15 cellular contexts compared by ENCODE assay signal in genomic region chr14:95953111-95953724, GRCh38.
DNase-seq lines count a peak whose midpoint lies in the region; ATAC-seq and TF ChIP-seq lines count a peak whose summit lies in the region.
"Had no signal": no experiment of that assay in that cellular context is flagged by ENCODE, and none has a peak within 500 bp of the region (broad histone marks: within the 10 kb centered on the region; RNA-seq: fewer than 3 reads in every experiment).

No MANE protein-coding gene starts in this region.

- peaks cover 14% of the 10 kb centered on the region for H3K27me3 Mint-ChIP-seq in GM23338 (ENCODE audit: insufficient read depth, low read depth, poor library complexity)
- H3K27me3 Mint-ChIP-seq in neural crest cell (ENCODE audit: low read depth), result peaks cover 6% of the 10 kb centered on the region
- H3K27me3 Mint-ChIP-seq in stimulated activated naive B cell treated with anti-CD40 and anti-IgM and Interleukin-4, amounts not matched to agents 10 μg/mL and 1 μg/mL and 100 μg/mL, for 72 hours, result peaks cover 20 to 53% of the 10 kb centered on the region in 2 donors

- H3K27ac Mint-ChIP-seq in GM23338, result no peak overlapping the region
- no peak overlapping the region for H3K27ac Mint-ChIP-seq in neural crest cell (ENCODE audit: unreplicated experiment)
- no peak overlapping the region for H3K27ac Mint-ChIP-seq in stimulated activated naive B cell treated with anti-CD40 and anti-IgM and Interleukin-4, amounts not matched to agents 10 μg/mL and 1 μg/mL and 100 μg/mL, for 72 hours
- H3K27ac Mint-ChIP-seq: natural killer cell had no signal

- no peaks in the 10 kb centered on the region for H3K79me2 ChIP-seq in GM23338 (replicated peaks; ENCODE audit: insufficient read depth)

- H3K36me3 Mint-ChIP-seq in GM23338 (ENCODE audit: low read depth) (peaks cover 15% of the 10 kb centered on the region), neural crest cell (ENCODE audit: low read depth) (no peaks in the 10 kb centered on the region)
- H3K36me3 Mint-ChIP-seq in stimulated activated naive B cell treated with anti-CD40 and anti-IgM and Interleukin-4, amounts not matched to agents 10 μg/mL and 1 μg/mL and 100 μg/mL, for 72 hours, result no peaks in the 10 kb centered on the region
- H3K36me3 Mint-ChIP-seq: natural killer cell had no signal

- no peaks in the 10 kb centered on the region for H3K27me3 ChIP-seq in GM23338 (ENCODE audit: insufficient read depth)
- H3K27me3 ChIP-seq in right atrium auricular region, result no peaks in the 10 kb centered on the region
- H3K27me3 ChIP-seq: cardiac muscle cell, sigmoid colon had no signal

- peak; percentile 86 for DNase-seq in GM23338 (ENCODE audit: low spot score)
- peak; percentile 10 for DNase-seq in NB4 (ENCODE audit: low read depth)
- DNase-seq in dermis blood vessel endothelial cell, result peak; percentile 3
- DNase-seq in neural crest cell (ENCODE audit: low read depth, low spot score), result peak; percentile 23
- no peak for DNase-seq in right atrium auricular region (ENCODE audit: low spot score)
- no peak for DNase-seq in stimulated activated CD4-positive, alpha-beta T cell treated with anti-CD3 and anti-CD28 coated beads, Interleukin-1b, Interleukin-23, amount 100 ng/mL, for 48 hours
- DNase-seq in stimulated activated naive B cell treated with anti-CD40 and anti-IgM and Interleukin-4, amounts not matched to agents 10 μg/mL and 1 μg/mL and 100 μg/mL, for 72 hours, result no peak
- DNase-seq: activated gamma-delta T cell treated with Interleukin-2 at 50 U/mL for 16 hours, left lung, natural killer cell, NCI-H187, NCI-H526 treated with DMSO at 0.1 percent for 48 hours, SHP77, sigmoid colon had no signal

- peaks cover 17% of the 10 kb centered on the region; the same call in 1 of the 2 replicates for H3K9me2 ChIP-seq in GM23338 (ENCODE audit: insufficient read depth)

- H3K27ac ChIP-seq in GM23338 (ENCODE audit: low read depth), result no peak overlapping the region
- H3K27ac ChIP-seq in right atrium auricular region, result no peak overlapping the region
- H3K27ac ChIP-seq: cardiac muscle cell, left lung, sigmoid colon had no signal

- H3K9me3 Mint-ChIP-seq in GM23338 (peaks cover 12% of the 10 kb centered on the region; the same call in 2 of the 3 replicates), neural crest cell (no peaks in the 10 kb centered on the region)
- no peaks in the 10 kb centered on the region for H3K9me3 Mint-ChIP-seq in stimulated activated naive B cell treated with anti-CD40 and anti-IgM and Interleukin-4, amounts not matched to agents 10 μg/mL and 1 μg/mL and 100 μg/mL, for 72 hours
- H3K9me3 Mint-ChIP-seq: natural killer cell had no signal

- H3K4me3 ChIP-seq in GM23338 (no peak overlapping the region), NB4 (ENCODE audit: low read depth, low read length) (no peak overlapping the region), right atrium auricular region (no peak overlapping the region)
- H3K4me3 ChIP-seq: cardiac muscle cell, left lung, sigmoid colon had no signal

- H3K4me1 Mint-ChIP-seq in GM23338, result peaks cover 52% of the 10 kb centered on the region
- H3K4me1 Mint-ChIP-seq in neural crest cell, result peaks cover 17% of the 10 kb centered on the region
- peaks cover 8 to 12% of the 10 kb centered on the region in 2 donors for H3K4me1 Mint-ChIP-seq in stimulated activated naive B cell treated with anti-CD40 and anti-IgM and Interleukin-4, amounts not matched to agents 10 μg/mL and 1 μg/mL and 100 μg/mL, for 72 hours
- H3K4me1 Mint-ChIP-seq: natural killer cell had no signal

- no peaks in the 10 kb centered on the region for H3F3A ChIP-seq in GM23338 (replicated peaks; ENCODE audit: low read depth)

- no peak overlapping the region for H2AFZ ChIP-seq in GM23338

- no peak for TF ChIP-seq POLR2A in NB4 (IDR thresholded peaks at IDR 0.05; ENCODE audit: extremely low read depth, insufficient read length)

- TF ChIP-seq CTCF in GM23338 (conservative IDR thresholded peaks at IDR 0.05; ENCODE audit: low read depth in 2 of 2) (no peak), NB4 (IDR thresholded peaks at IDR 0.05; ENCODE audit: low read depth, low read length) (no peak), neural crest cell (conservative IDR thresholded peaks at IDR 0.05) (no peak), right atrium auricular region (IDR thresholded peaks at IDR 0.05) (no peak)

- H3K4me1 ChIP-seq in GM23338 (ENCODE audit: insufficient read depth), result peaks cover 27% of the 10 kb centered on the region
- no peaks in the 10 kb centered on the region for H3K4me1 ChIP-seq in right atrium auricular region
- H3K4me1 ChIP-seq: left lung had no signal

- ATAC-seq in GM23338, result peak; percentile 15; the same call in 2 of the 3 replicates
- no peak for ATAC-seq in stimulated activated naive B cell treated with anti-CD40 and anti-IgM and Interleukin-4, amounts not matched to agents 10 μg/mL and 1 μg/mL and 100 μg/mL, for 72 hours (replicated peaks)
- ATAC-seq: left lung, natural killer cell had no signal

- no peak overlapping the region for H3K4me2 ChIP-seq in GM23338

- H3K4me3 Mint-ChIP-seq in GM23338, result no peak overlapping the region
- H3K4me3 Mint-ChIP-seq in neural crest cell, result peak overlapping the region; percentile 28
- H3K4me3 Mint-ChIP-seq in stimulated activated naive B cell treated with anti-CD40 and anti-IgM and Interleukin-4, amounts not matched to agents 10 μg/mL and 1 μg/mL and 100 μg/mL, for 72 hours, result no peak overlapping the region
- H3K4me3 Mint-ChIP-seq: natural killer cell had no signal

- no peaks in the 10 kb centered on the region for H3K9me3 ChIP-seq in right atrium auricular region
- H3K9me3 ChIP-seq: left lung, sigmoid colon had no signal

- H3K36me3 ChIP-seq in GM23338 (ENCODE audit: insufficient read depth), result no peaks in the 10 kb centered on the region
- no peaks in the 10 kb centered on the region for H3K36me3 ChIP-seq in right atrium auricular region
- H3K36me3 ChIP-seq: cardiac muscle cell, left lung, sigmoid colon had no signal

- H4K20me1 ChIP-seq in GM23338 (replicated peaks; ENCODE audit: insufficient read depth), result no peaks in the 10 kb centered on the region

TF ChIP-seq in GM23338, 12 proteins besides CTCF, POLR2A, EP300 and RAD21 (continues in another document):
- TF ChIP-seq EZH2phosphoT487 (IDR thresholded peaks at IDR 0.05; ENCODE audit: unreplicated experiment) (no peak), ZNF114 (CRISPR knock-in tag; IDR thresholded peaks at IDR 0.05) (no peak), CREB1 (CRISPR knock-in tag; IDR thresholded peaks at IDR 0.05; ENCODE audit: low read depth) (no peak), POLR2AphosphoS5 (IDR thresholded peaks at IDR 0.05; ENCODE audit: low read depth) (no peak), ZNF462 (CRISPR knock-in tag; IDR thresholded peaks at IDR 0.05) (0 out of 2 replicates have a peak, but pooled peaks have one; percentile 62)

Comparison
In these comparisons a context has a peak if more than half of its experiments do, and no peak if none do; other contexts are left out.
1. DNase-seq: peak in GM23338 (single experiment), NB4 (single experiment), dermis blood vessel endothelial cell (single experiment) and neural crest cell (single experiment); none in right atrium auricular region (single experiment), stimulated activated CD4-positive, alpha-beta T cell treated with anti-CD3 and anti-CD28 coated beads, Interleukin-1b, Interleukin-23, amount 100 ng/mL, for 48 hours (single experiment) and stimulated activated naive B cell treated with anti-CD40 and anti-IgM and Interleukin-4, amounts not matched to agents 10 μg/mL and 1 μg/mL and 100 μg/mL, for 72 hours (single experiment).